Comparison of ENCODE assay signal across 20 cellular contexts in genomic region chr7:54987772-54988171, GRCh38. TPM values are rescaled to one million over a fixed set of nuclear protein-coding genes. Genes with fewer than 3 reads are reported as not detected.
"Had no signal": no experiment of that assay in that cellular context is flagged by ENCODE, and none has a peak within 500 bp of the region (broad histone marks: within the 10 kb centered on the region; RNA-seq: fewer than 3 reads in every experiment).

No MANE protein-coding gene starts in this region.

- H3K4me3 Mint-ChIP-seq: activated CD4-positive, alpha-beta memory T cell treated with anti-CD3 and anti-CD28 coated beads, Interleukin-2, amount 10 ng/mL, durations not matched to agents 7 days and 5 days; activated CD4-positive, alpha-beta T cell treated with anti-CD3 and anti-CD28 coated beads for 36 hours; activated naive CD4-positive, alpha-beta T cell treated with anti-CD3 and anti-CD28 coated beads, Interleukin-2, amount 50 U/mL, for 24 hours; activated T-cell treated with anti-CD3 and anti-CD28 coated beads, Interleukin-2, amount 50 U/mL, for 24 hours; neural progenitor cell had no signal

- DNase-seq: activated CD4-positive, alpha-beta memory T cell treated with anti-CD3 and anti-CD28 coated beads, Interleukin-2, amount 10 ng/mL, durations not matched to agents 7 days and 5 days; activated CD4-positive, alpha-beta T cell treated with anti-CD3 and anti-CD28 coated beads for 36 hours; activated effector memory CD4-positive, alpha-beta T cell treated with Interleukin-2 at 50 U/mL for 16 hours; activated T-cell treated with anti-CD3 and anti-CD28 coated beads, Interleukin-2, amount 50 U/mL, for 24 hours; foreskin fibroblast; kidney glomerular epithelial cell; lower lobe of right lung; midbrain; ovary; sigmoid colon; stimulated activated CD4-positive, alpha-beta T cell treated with anti-CD3 and anti-CD28 coated beads, Interleukin-1b, Interleukin-23, amount 100 ng/mL, for 48 hours; stomach; T1000; testis; upper lobe of left lung; WERI-Rb-1 had no signal

- H3K4me3 ChIP-seq: cardiac muscle cell, lower lobe of right lung, neural progenitor cell, ovary, sigmoid colon, stomach, testis, upper lobe of left lung had no signal

- H3K36me3 Mint-ChIP-seq: activated naive CD4-positive, alpha-beta T cell treated with anti-CD3 and anti-CD28 coated beads, Interleukin-2, amount 50 U/mL, for 24 hours; neural progenitor cell had no signal

- H3K4me1 Mint-ChIP-seq: activated CD4-positive, alpha-beta memory T cell treated with anti-CD3 and anti-CD28 coated beads, Interleukin-2, amount 10 ng/mL, durations not matched to agents 7 days and 5 days; activated CD4-positive, alpha-beta T cell treated with anti-CD3 and anti-CD28 coated beads for 36 hours; activated naive CD4-positive, alpha-beta T cell treated with anti-CD3 and anti-CD28 coated beads, Interleukin-2, amount 50 U/mL, for 24 hours; neural progenitor cell had no signal

- H3K27ac Mint-ChIP-seq: activated CD4-positive, alpha-beta memory T cell treated with anti-CD3 and anti-CD28 coated beads, Interleukin-2, amount 10 ng/mL, durations not matched to agents 7 days and 5 days; activated CD4-positive, alpha-beta T cell treated with anti-CD3 and anti-CD28 coated beads for 36 hours; activated naive CD4-positive, alpha-beta T cell treated with anti-CD3 and anti-CD28 coated beads, Interleukin-2, amount 50 U/mL, for 24 hours; activated T-cell treated with anti-CD3 and anti-CD28 coated beads, Interleukin-2, amount 50 U/mL, for 24 hours; neural progenitor cell had no signal

- H3K27ac ChIP-seq: cardiac muscle cell, lower lobe of right lung, neural progenitor cell, ovary, sigmoid colon, stomach, testis, upper lobe of left lung, WERI-Rb-1 had no signal

- ATAC-seq: activated CD4-positive, alpha-beta T cell treated with anti-CD3 and anti-CD28 coated beads for 36 hours; esophagus mucosa; lower lobe of right lung had no signal

- H3K36me3 ChIP-seq: cardiac muscle cell, lower lobe of right lung, neural progenitor cell, ovary, sigmoid colon, stomach, upper lobe of left lung, WERI-Rb-1 had no signal

- H3K27me3 ChIP-seq: cardiac muscle cell, neural progenitor cell, ovary, sigmoid colon, stomach, testis, upper lobe of left lung had no signal

- H2AFZ ChIP-seq: neural progenitor cell had no signal

- H3K4me1 ChIP-seq: lower lobe of right lung, neural progenitor cell, sigmoid colon, stomach, testis, upper lobe of left lung had no signal

- H3K9ac ChIP-seq: neural progenitor cell had no signal

- H3K9me3 ChIP-seq: lower lobe of right lung, ovary, sigmoid colon, stomach, testis, upper lobe of left lung had no signal

- H3K4me2 ChIP-seq: neural progenitor cell had no signal

- H3K9me3 Mint-ChIP-seq: activated CD4-positive, alpha-beta memory T cell treated with anti-CD3 and anti-CD28 coated beads, Interleukin-2, amount 10 ng/mL, durations not matched to agents 7 days and 5 days; activated T-cell treated with anti-CD3 and anti-CD28 coated beads, Interleukin-2, amount 50 U/mL, for 24 hours had no signal

RNA-seq across cellular contexts. Expression of gene EGFR, which starts 31.0 kb away (rescaled TPM):
- total RNA-seq: activated CD4-positive, alpha-beta memory T cell treated with anti-CD3 and anti-CD28 coated beads, Interleukin-2, amount 10 ng/mL, durations not matched to agents 7 days and 5 days had no signal
